In genomic region chr1:9395031-9395430, GRCh38 we compare ENCODE assay signal across 18 cellular contexts.
A peak's percentile ranks its signal among the peaks of the same experiment; 100 is the strongest.
DNase-seq lines count a peak whose midpoint lies in the region; TF ChIP-seq lines count a peak whose summit lies in the region.
"Had no signal": no experiment of that assay in that cellular context is flagged by ENCODE, and none has a peak within 500 bp of the region (broad histone marks: within the 10 kb centered on the region; RNA-seq: fewer than 3 reads in every experiment).

No MANE protein-coding gene starts in this region.

- TF ChIP-seq CTCF in nephron (IDR thresholded peaks at IDR 0.05; ENCODE audit: unreplicated experiment in 3 of 3), result no peak
- no peak for TF ChIP-seq CTCF in HFFc6 (IDR thresholded peaks at IDR 0.05)

- H3K27me3 ChIP-seq in trophoblast cell (ENCODE audit: insufficient read depth, low read length), result no peaks in the 10 kb centered on the region
- H3K27me3 ChIP-seq: BE2C had no signal

- H3K4me1 Mint-ChIP-seq in nephron (peaks cover 11% of the 10 kb centered on the region), HFFc6 (ENCODE audit: low read depth) (peaks cover 16% of the 10 kb centered on the region)
- H3K4me1 Mint-ChIP-seq: GM23338 had no signal

- H3K36me3 ChIP-seq in trophoblast cell (ENCODE audit: control insufficient read depth in 1 of 2, insufficient read depth in 2 of 2, low read length in 2 of 2), result no peaks in the 10 kb centered on the region
- H3K36me3 ChIP-seq: BE2C; BLaER1 treated with 17β-estradiol and CSF1 and Interleukin-3, amounts not matched to agents 10 nM and 100 nM had no signal

- H2BK5ac ChIP-seq in trophoblast cell (ENCODE audit: low read depth, low read length, poor library complexity), result no peak overlapping the region

- H3K27ac Mint-ChIP-seq in nephron (peak overlapping the region in 2 of 3 experiments; percentile 2 to 19), HFFc6 (no peak overlapping the region)
- H3K27ac Mint-ChIP-seq: CD4-positive, alpha-beta memory T cell; GM23338; H9 had no signal

- H3K9ac ChIP-seq in trophoblast cell (ENCODE audit: low read length), result no peak overlapping the region
- H3K9ac ChIP-seq: BLaER1 treated with 17β-estradiol and CSF1 and Interleukin-3, amounts not matched to agents 10 nM and 100 nM had no signal

- H4K91ac ChIP-seq in trophoblast cell (ENCODE audit: low read depth, low read length), result peak overlapping the region; percentile 9

- H3K18ac ChIP-seq in trophoblast cell (ENCODE audit: low read length), result no peak overlapping the region

- peaks cover 4% of the 10 kb centered on the region for H3K9me3 Mint-ChIP-seq in nephron
- peaks cover 15% of the 10 kb centered on the region for H3K9me3 Mint-ChIP-seq in HFFc6

- no peaks in the 10 kb centered on the region for H3K79me2 ChIP-seq in trophoblast cell (ENCODE audit: control insufficient read depth, insufficient read depth, low read length, poor library complexity)

- H3K4me3 Mint-ChIP-seq in nephron (no peak overlapping the region), HFFc6 (no peak overlapping the region)
- H3K4me3 Mint-ChIP-seq: CD4-positive, alpha-beta memory T cell; GM23338; H9 had no signal

- no peak overlapping the region for H2BK120ac ChIP-seq in trophoblast cell (ENCODE audit: insufficient read depth, low read length, poor library complexity)

- H3K27ac ChIP-seq in trophoblast cell (ENCODE audit: low read depth, low read length), result no peak overlapping the region
- H3K27ac ChIP-seq: 22Rv1; BLaER1 treated with 17β-estradiol and CSF1 and Interleukin-3, amounts not matched to agents 10 nM and 100 nM had no signal

- no peak overlapping the region for H3K14ac ChIP-seq in trophoblast cell (ENCODE audit: low read length)

- no peak overlapping the region for H3K4me2 ChIP-seq in trophoblast cell (ENCODE audit: low read length)
- H3K4me2 ChIP-seq: GM23338 had no signal

- peaks cover 5% of the 10 kb centered on the region for H3K9me3 ChIP-seq in trophoblast cell (ENCODE audit: insufficient read depth, low read depth, low read length)
- H3K9me3 ChIP-seq: BE2C had no signal

- no CpG with 5 or more reads among the region's 7 CpGs for WGBS in trophoblast cell (ENCODE audit: extremely low coverage, insufficient coverage, insufficient read length)

- H3K79me1 ChIP-seq in trophoblast cell (ENCODE audit: low read length), result peaks cover 26% of the 10 kb centered on the region

- H2AFZ ChIP-seq in trophoblast cell (ENCODE audit: insufficient read depth, low read length, poor library complexity), result no peak overlapping the region
- H2AFZ ChIP-seq: GM23338 had no signal

- H3K23ac ChIP-seq in trophoblast cell (ENCODE audit: low read length), result no peak overlapping the region

- peaks cover 17% of the 10 kb centered on the region for H3K27me3 Mint-ChIP-seq in nephron (ENCODE audit: low read depth)
- H3K27me3 Mint-ChIP-seq in HFFc6 (ENCODE audit: insufficient read depth), result peaks cover 22% of the 10 kb centered on the region

- DNase-seq in DMS79 treated with DMSO at 0.1 percent for 48 hours (lab: John Stamatoyannopoulos, UW) (peak; percentile 6), DMS79 (lab: John Stamatoyannopoulos, UW) (no peak), trophoblast cell (no peak), C1 segment of cervical spinal cord (lab: John Stamatoyannopoulos, UW) (no peak), HFFc6 (no peak)
- DNase-seq: AML-193, BE2C, Calu3, COR-L47, DMS53, EL, GDM1, H9 had no signal

- H3K4me3 ChIP-seq in trophoblast cell (ENCODE audit: low read depth, low read length), result no peak overlapping the region
- H3K4me3 ChIP-seq: BLaER1 treated with 17β-estradiol and CSF1 and Interleukin-3, amounts not matched to agents 10 nM and 100 nM; GM23338 had no signal

- H3K36me3 Mint-ChIP-seq in nephron (ENCODE audit: low read depth), result no peaks in the 10 kb centered on the region
- peaks cover 6% of the 10 kb centered on the region; the same call in 1 of the 2 replicates for H3K36me3 Mint-ChIP-seq in HFFc6 (ENCODE audit: low read depth)

- H2BK12ac ChIP-seq in trophoblast cell (ENCODE audit: low read length), result no peak overlapping the region

- H3K4ac ChIP-seq in trophoblast cell (ENCODE audit: low read depth, low read length), result no peak overlapping the region

- no peak overlapping the region for H4K8ac ChIP-seq in trophoblast cell (ENCODE audit: low read depth, low read length)

- no peak overlapping the region for H4K12ac ChIP-seq in trophoblast cell (ENCODE audit: low read depth, low read length)

- H2AK5ac ChIP-seq in trophoblast cell (ENCODE audit: low read length), result peak overlapping the region; percentile 70

- H3K4me1 ChIP-seq in trophoblast cell (ENCODE audit: control insufficient read depth in 1 of 2, insufficient read depth in 2 of 2, low read length in 2 of 2), result peaks cover 11 to 12% of the 10 kb centered on the region in 2 experiments
- H3K4me1 ChIP-seq: BE2C had no signal
